In genomic region chr4:9735515-9735914, GRCh38 we compare ENCODE assay signal across 2 cellular contexts.
TF ChIP-seq lines count a peak whose summit lies in the region.

No MANE protein-coding gene starts in this region.

TF ChIP-seq in HepG2, 621 proteins besides CTCF, POLR2A, EP300 and RAD21 (continued from another document):
- TF ChIP-seq SNAPC4 (CRISPR knock-in tag; IDR thresholded peaks at IDR 0.05) (no peak), SATB2 (CRISPR knock-in tag; IDR thresholded peaks at IDR 0.05) (no peak), ZNF704 (CRISPR knock-in tag; IDR thresholded peaks at IDR 0.05; ENCODE audit: borderline replicate concordance) (no peak), ATF1 (CRISPR knock-in tag; IDR thresholded peaks at IDR 0.05) (no peak), TBX2 (CRISPR knock-in tag; IDR thresholded peaks at IDR 0.05; ENCODE audit: borderline replicate concordance) (no peak), ZNF367 (CRISPR knock-in tag; IDR thresholded peaks at IDR 0.05; ENCODE audit: borderline replicate concordance) (no peak)

TF ChIP-seq in WTC11, 78 proteins besides CTCF, POLR2A, EP300 and RAD21 (continued from another document):
- TF ChIP-seq STAT6 (CRISPR knock-in tag; conservative IDR thresholded peaks at IDR 0.05; ENCODE audit: low read depth): no peak
